Comparison of ENCODE assay signal across 8 cellular contexts in the genomic region with DNA sequence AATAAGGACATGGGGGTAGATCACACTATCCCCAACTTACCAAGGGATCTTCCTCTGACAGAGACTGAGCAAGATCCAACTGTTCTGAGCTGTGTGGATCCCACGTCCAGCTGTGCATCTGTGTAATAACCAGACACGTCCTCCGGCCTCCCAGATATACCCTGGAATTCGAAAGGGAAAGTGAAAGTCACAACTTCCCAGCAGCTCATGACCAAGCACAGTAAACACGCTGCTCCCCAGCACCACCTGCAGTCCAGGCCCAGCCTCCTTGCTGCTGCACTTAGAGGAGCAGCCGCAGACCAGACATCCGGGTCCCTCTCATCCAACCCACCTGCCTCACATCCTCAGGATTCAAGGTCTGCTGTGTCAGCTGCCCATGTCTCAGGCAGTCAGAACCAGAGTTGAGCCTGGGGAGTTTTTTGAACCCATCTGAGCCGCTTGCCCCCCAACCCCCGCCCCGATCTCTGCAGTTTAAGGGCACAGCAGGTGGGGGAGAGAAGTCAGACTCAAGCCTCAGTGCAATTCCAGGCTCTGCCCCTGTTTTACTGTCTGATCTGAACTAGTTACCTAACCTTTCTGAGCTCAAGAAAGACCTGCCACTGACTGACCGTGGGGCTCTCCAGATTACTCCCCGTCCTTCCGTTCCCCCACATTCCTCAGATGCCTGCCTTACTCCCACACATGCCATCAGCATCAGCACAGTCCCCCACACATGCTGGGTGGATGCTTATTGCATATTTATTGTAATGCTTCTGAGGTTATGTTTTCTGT. TPM values are rescaled to one million over a fixed set of nuclear protein-coding genes. Genes with fewer than 3 reads are reported as not detected.
DNase-seq lines count a peak whose midpoint lies in the region; ATAC-seq lines count a peak whose summit lies in the region.

TSS of gene APOL2 (minus strand) at position 127 of the 771 bp plus-strand sequence. CDS start 6,365 bp downstream, outside the sequence.

- H3K36me3 ChIP-seq in esophagus (ENCODE audit: control insufficient read depth in 2 of 2, insufficient read depth in 2 of 2, low read length in 1 of 2) (peaks cover 0 to 6% of the 10 kb centered on the region in 2 donors), mucosa of stomach (ENCODE audit: control insufficient read depth, insufficient read depth, low read length) (no peaks in the 10 kb centered on the region)

- WGBS in esophagus, 2 donors: 9 to 20% methylated on average over 13 of the region's 13 CpGs

- H3K9me3 Mint-ChIP-seq in activated T-cell treated with anti-CD3 and anti-CD28 coated beads, Interleukin-2, amount 50 U/mL, for 24 hours: peaks cover 5% of the 10 kb centered on the region

- H3K36me3 Mint-ChIP-seq in activated T-cell treated with anti-CD3 and anti-CD28 coated beads, Interleukin-2, amount 50 U/mL, for 24 hours (ENCODE audit: low read depth): peaks cover 49% of the 10 kb centered on the region

- peaks cover 50% of the 10 kb centered on the region for H3K4me1 Mint-ChIP-seq in activated T-cell treated with anti-CD3 and anti-CD28 coated beads, Interleukin-2, amount 50 U/mL, for 24 hours (ENCODE audit: low read depth)

- H3K9ac ChIP-seq in mucosa of stomach (ENCODE audit: low read length): peak within 1 kb of the TSS; percentile 84

- H3K27ac ChIP-seq in esophagus (ENCODE audit: low read depth in 2 of 2, low read length in 1 of 2): peak within 1 kb of the TSS; percentile 77 to 92

- peak within 1 kb of the TSS; percentile 99 for H3K27ac Mint-ChIP-seq in activated T-cell treated with anti-CD3 and anti-CD28 coated beads, Interleukin-2, amount 50 U/mL, for 24 hours

- peak; percentile 72 for DNase-seq in DMS 273 treated with DMSO at 0.1 percent for 48 hours (lab: John Stamatoyannopoulos, UW)
- DNase-seq in HuH-7 (ENCODE audit: low spot score): peak; percentile 91
- DNase-seq in OCI-M2 (lab: John Stamatoyannopoulos, UW; ENCODE audit: unreplicated experiment): peak; percentile 33
- peak; percentile 86 for DNase-seq in activated T-cell treated with anti-CD3 and anti-CD28 coated beads, Interleukin-2, amount 50 U/mL, for 24 hours
- peak; percentile 60 to 61 for DNase-seq in stimulated activated CD8-positive, alpha-beta memory T cell treated with anti-CD3 and anti-CD28 coated beads, Interleukin-7, amount 100 ng/mL, for 1 hour (ENCODE audit: low read depth in 2 of 2)

- no peaks in the 10 kb centered on the region for H3K27me3 ChIP-seq in esophagus (ENCODE audit: control insufficient read depth in 1 of 2, insufficient read depth in 2 of 2, low read length in 2 of 2)
- no peaks in the 10 kb centered on the region for H3K27me3 ChIP-seq in mucosa of stomach (ENCODE audit: control insufficient read depth, insufficient read depth, low read length)

- H3K4me1 ChIP-seq in esophagus (ENCODE audit: control insufficient read depth in 2 of 2, insufficient read depth in 2 of 2, low read length in 1 of 2) (peaks cover 12 to 19% of the 10 kb centered on the region in 2 donors), mucosa of stomach (ENCODE audit: control insufficient read depth, insufficient read depth, low read length) (peaks cover 34% of the 10 kb centered on the region)

- no peaks in the 10 kb centered on the region for H3K27me3 Mint-ChIP-seq in activated T-cell treated with anti-CD3 and anti-CD28 coated beads, Interleukin-2, amount 50 U/mL, for 24 hours

- H3K4me3 Mint-ChIP-seq in activated T-cell treated with anti-CD3 and anti-CD28 coated beads, Interleukin-2, amount 50 U/mL, for 24 hours: peak within 1 kb of the TSS; percentile 96

- H3K9me3 ChIP-seq in esophagus (ENCODE audit: control insufficient read depth in 2 of 2, insufficient read depth in 1 of 2, low read depth in 1 of 2, low read length in 1 of 2) (no peaks in the 10 kb centered on the region), mucosa of stomach (ENCODE audit: control insufficient read depth, low read length) (no peaks in the 10 kb centered on the region)

- ATAC-seq in GM21447 (IDR thresholded peaks at IDR 0.05; ENCODE audit: unreplicated experiment): peak; percentile 85

- H3K4me3 ChIP-seq in esophagus (ENCODE audit: low read depth in 1 of 2, low read length in 2 of 2): peak within 1 kb of the TSS; percentile 56 to 80
- peak within 1 kb of the TSS; percentile 77 for H3K4me3 ChIP-seq in mucosa of stomach (ENCODE audit: low read length)

RNA-seq across cellular contexts. Expression of gene APOL2, which starts in this region (rescaled TPM):
- polyA plus RNA-seq in esophagus: 10 to 100 TPM in 1 of 2 donors, 1 to 10 TPM in 1; 9.2 to 14.9 TPM

Comparison
In these comparisons a context has a peak if more than half of its experiments do, and no peak if none do; other contexts are left out.
1. Peak in every context shown above with its lines: DNase-seq, ATAC-seq, H3K4me3 ChIP-seq and H3K27ac ChIP-seq.
2. DNase-seq: peak in every context shown above with its lines; median percentile 91 in HuH-7; 86 in activated T-cell treated with anti-CD3 and anti-CD28 coated beads, Interleukin-2, amount 50 U/mL, for 24 hours; 72 in DMS 273 treated with DMSO at 0.1 percent for 48 hours; 60 in stimulated activated CD8-positive, alpha-beta memory T cell treated with anti-CD3 and anti-CD28 coated beads, Interleukin-7, amount 100 ng/mL, for 1 hour; 33 in OCI-M2.